Comparison of ENCODE assay signal across 1 cellular context in the genomic region with DNA sequence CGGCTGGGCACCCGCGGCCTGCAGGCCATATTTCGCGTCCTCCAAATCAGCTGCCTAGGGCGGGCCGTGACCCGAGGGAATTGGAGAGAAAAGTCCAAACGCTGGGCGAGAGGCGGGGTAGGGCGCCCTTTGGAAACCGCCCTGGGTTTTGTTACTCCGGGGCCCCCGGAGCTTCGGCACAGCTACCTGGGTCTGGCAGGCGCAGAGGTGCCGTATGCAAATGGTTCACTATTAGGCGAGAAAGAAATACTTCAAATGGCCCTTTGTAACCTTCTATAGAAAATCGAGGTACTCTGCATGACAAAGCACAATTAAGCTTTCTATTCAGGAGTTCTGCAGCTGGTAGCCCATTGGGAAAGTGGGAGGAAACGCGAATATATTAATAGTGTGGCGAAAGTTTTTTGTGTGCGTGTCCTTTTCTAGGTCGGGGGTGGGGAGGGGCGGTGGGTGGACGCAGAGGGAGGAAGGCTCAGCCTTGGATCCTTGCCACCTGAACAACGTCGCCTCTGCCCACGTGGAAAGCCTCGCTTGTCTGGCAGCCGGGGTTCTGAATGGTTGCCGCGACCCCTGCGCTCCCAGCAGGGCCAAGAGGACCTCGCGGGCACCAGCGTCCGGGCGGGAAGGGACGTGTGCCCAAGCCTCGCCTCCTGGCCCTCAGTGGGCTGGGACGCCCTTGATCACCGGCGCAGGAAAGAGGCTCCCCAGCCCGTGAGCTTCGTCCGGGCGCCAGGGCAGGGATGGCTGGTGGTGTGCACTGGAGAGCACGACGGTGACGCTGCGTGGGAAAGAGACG.
TF ChIP-seq lines count a peak whose summit lies in the region.

No MANE protein-coding gene starts in this region.

TF ChIP-seq in endothelial cell of umbilical vein, 7 proteins besides CTCF, POLR2A, EP300 and RAD21:
- TF ChIP-seq MYC (IDR thresholded peaks at IDR 0.05; ENCODE audit: low read depth, low read length) (no peak), POLR2AphosphoS5 (IDR thresholded peaks at IDR 0.05; ENCODE audit: insufficient read depth, low read depth, low read length) (no peak), GATA2 (IDR thresholded peaks at IDR 0.05; ENCODE audit: insufficient read depth, insufficient read length, low read depth, low read length) (no peak), FOS (IDR thresholded peaks at IDR 0.05; ENCODE audit: borderline replicate concordance, insufficient read depth, low read length) (no peak), EZH2 (IDR thresholded peaks at IDR 0.05; ENCODE audit: borderline replicate concordance, low read depth, low read length, severe bottlenecking) (no peak), JUN (IDR thresholded peaks at IDR 0.05; ENCODE audit: borderline replicate concordance, insufficient read depth, insufficient read length, low read depth) (no peak)
- TF ChIP-seq, protein P1, sequence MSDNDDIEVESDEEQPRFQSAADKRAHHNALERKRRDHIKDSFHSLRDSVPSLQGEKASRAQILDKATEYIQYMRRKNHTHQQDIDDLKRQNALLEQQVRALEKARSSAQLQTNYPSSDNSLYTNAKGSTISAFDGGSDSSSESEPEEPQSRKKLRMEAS (IDR thresholded peaks at IDR 0.05; ENCODE audit: insufficient read depth, insufficient read length), result no peak
